1 cellular context compared by ENCODE assay signal in the genomic region with DNA sequence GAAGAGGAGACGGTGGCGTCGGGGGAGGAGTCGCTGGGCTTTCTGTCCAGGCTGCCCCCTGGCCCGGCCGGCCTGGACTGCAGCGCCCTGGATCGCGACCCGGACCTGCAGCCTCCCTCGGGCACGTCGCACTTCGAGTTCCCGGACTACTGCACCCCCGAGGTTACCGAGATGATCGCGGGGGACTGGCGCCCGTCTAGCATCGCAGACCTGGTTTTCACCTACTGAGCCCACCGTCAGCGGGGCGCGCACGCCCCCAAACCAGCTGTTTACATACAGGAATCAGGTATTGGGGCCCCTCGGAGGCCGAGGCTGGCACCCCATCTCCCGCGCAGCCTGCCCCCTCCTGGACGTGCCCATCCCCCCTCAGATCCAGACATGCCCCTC.
A peak's percentile ranks its signal among the peaks of the same experiment; 100 is the strongest.
TF ChIP-seq lines count a peak whose summit lies in the region.

No MANE protein-coding gene starts in this region.

TF ChIP-seq in HepG2, 621 proteins besides CTCF, POLR2A, EP300 and RAD21 (continued from another document and continues in another):
- no peak for TF ChIP-seq ZBTB40 (IDR thresholded peaks at IDR 0.05)
- 0 out of 2 replicates have a peak, but pooled peaks have one; percentile 32 for TF ChIP-seq ZBTB40 (CRISPR knock-in tag; IDR thresholded peaks at IDR 0.05)
- TF ChIP-seq ZNF781 (CRISPR knock-in tag; IDR thresholded peaks at IDR 0.05; ENCODE audit: borderline replicate concordance, not compliant biosample characterization): peak; percentile 18
- TF ChIP-seq, protein P1, sequence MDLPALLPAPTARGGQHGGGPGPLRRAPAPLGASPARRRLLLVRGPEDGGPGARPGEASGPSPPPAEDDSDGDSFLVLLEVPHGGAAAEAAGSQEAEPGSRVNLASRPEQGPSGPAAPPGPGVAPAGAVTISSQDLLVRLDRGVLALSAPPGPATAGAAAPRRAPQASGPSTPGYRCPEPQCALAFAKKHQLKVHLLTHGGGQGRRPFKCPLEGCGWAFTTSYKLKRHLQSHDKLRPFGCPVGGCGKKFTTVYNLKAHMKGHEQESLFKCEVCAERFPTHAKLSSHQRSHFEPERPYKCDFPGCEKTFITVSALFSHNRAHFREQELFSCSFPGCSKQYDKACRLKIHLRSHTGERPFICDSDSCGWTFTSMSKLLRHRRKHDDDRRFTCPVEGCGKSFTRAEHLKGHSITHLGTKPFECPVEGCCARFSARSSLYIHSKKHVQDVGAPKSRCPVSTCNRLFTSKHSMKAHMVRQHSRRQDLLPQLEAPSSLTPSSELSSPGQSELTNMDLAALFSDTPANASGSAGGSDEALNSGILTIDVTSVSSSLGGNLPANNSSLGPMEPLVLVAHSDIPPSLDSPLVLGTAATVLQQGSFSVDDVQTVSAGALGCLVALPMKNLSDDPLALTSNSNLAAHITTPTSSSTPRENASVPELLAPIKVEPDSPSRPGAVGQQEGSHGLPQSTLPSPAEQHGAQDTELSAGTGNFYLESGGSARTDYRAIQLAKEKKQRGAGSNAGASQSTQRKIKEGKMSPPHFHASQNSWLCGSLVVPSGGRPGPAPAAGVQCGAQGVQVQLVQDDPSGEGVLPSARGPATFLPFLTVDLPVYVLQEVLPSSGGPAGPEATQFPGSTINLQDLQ (CRISPR knock-in tag; IDR thresholded peaks at IDR 0.05): peak; percentile 38; the same call in 1 of the 2 replicates
- no peak for TF ChIP-seq ZNF362 (CRISPR knock-in tag; IDR thresholded peaks at IDR 0.05; ENCODE audit: borderline replicate concordance)
- peak; percentile 49; the same call in 1 of the 2 replicates for TF ChIP-seq MXD4 (CRISPR knock-in tag; IDR thresholded peaks at IDR 0.05)
- 0 out of 2 replicates have a peak, but pooled peaks have one; percentile 56 for TF ChIP-seq PAF1 (CRISPR knock-in tag; IDR thresholded peaks at IDR 0.05)
- TF ChIP-seq, protein P2, sequence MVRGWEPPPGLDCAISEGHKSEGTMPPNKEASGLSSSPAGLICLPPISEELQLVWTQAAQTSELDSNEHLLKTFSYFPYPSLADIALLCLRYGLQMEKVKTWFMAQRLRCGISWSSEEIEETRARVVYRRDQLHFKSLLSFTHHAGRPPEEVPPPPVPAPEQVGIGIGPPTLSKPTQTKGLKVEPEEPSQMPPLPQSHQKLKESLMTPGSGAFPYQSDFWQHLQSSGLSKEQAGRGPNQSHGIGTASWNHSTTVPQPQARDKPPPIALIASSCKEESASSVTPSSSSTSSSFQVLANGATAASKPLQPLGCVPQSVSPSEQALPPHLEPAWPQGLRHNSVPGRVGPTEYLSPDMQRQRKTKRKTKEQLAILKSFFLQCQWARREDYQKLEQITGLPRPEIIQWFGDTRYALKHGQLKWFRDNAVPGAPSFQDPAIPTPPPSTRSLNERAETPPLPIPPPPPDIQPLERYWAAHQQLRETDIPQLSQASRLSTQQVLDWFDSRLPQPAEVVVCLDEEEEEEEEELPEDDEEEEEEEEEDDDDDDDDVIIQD (CRISPR knock-in tag; IDR thresholded peaks at IDR 0.05; ENCODE audit: low read depth): no peak; the same call in 1 of the 2 replicates
- peak; percentile 7; the same call in 1 of the 2 replicates for TF ChIP-seq ZMYM2 (CRISPR knock-in tag; IDR thresholded peaks at IDR 0.05)
- TF ChIP-seq ZNF292 (CRISPR knock-in tag; IDR thresholded peaks at IDR 0.05; ENCODE audit: borderline replicate concordance, low read depth): peak; percentile 68; the same call in 1 of the 2 replicates
- 0 out of 2 replicates have a peak, but pooled peaks have one; percentile 6 for TF ChIP-seq PITX1 (CRISPR knock-in tag; IDR thresholded peaks at IDR 0.05)
- peak; percentile 40; the same call in 1 of the 2 replicates for TF ChIP-seq NCOA2 (CRISPR knock-in tag; IDR thresholded peaks at IDR 0.05)
- TF ChIP-seq ZNF737 (CRISPR knock-in tag; IDR thresholded peaks at IDR 0.05; ENCODE audit: borderline replicate concordance): peak; percentile 81; the same call in 1 of the 2 replicates
- 0 out of 2 replicates have a peak, but pooled peaks have one; percentile 10 for TF ChIP-seq ZNF816 (CRISPR knock-in tag; IDR thresholded peaks at IDR 0.05; ENCODE audit: borderline replicate concordance)
- TF ChIP-seq RFXAP (CRISPR knock-in tag; IDR thresholded peaks at IDR 0.05; ENCODE audit: borderline replicate concordance): peak; percentile 66; the same call in 1 of the 2 replicates
- TF ChIP-seq ZBTB21 (CRISPR knock-in tag; IDR thresholded peaks at IDR 0.05): 0 out of 2 replicates have a peak, but pooled peaks have one; percentile 27
- TF ChIP-seq, protein P3, sequence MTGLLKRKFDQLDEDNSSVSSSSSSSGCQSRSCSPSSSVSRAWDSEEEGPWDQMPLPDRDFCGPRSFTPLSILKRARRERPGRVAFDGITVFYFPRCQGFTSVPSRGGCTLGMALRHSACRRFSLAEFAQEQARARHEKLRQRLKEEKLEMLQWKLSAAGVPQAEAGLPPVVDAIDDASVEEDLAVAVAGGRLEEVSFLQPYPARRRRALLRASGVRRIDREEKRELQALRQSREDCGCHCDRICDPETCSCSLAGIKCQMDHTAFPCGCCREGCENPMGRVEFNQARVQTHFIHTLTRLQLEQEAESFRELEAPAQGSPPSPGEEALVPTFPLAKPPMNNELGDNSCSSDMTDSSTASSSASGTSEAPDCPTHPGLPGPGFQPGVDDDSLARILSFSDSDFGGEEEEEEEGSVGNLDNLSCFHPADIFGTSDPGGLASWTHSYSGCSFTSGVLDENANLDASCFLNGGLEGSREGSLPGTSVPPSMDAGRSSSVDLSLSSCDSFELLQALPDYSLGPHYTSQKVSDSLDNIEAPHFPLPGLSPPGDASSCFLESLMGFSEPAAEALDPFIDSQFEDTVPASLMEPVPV (CRISPR knock-in tag; IDR thresholded peaks at IDR 0.05): no peak
- TF ChIP-seq ZSCAN20 (CRISPR knock-in tag; IDR thresholded peaks at IDR 0.05; ENCODE audit: borderline replicate concordance): peak; percentile 34; the same call in 1 of the 2 replicates
- TF ChIP-seq PRPF4 (IDR thresholded peaks at IDR 0.05; ENCODE audit: low read depth, low read length, poor library complexity, severe bottlenecking): peak; percentile 43
- 0 out of 2 replicates have a peak, but pooled peaks have one; percentile 35 for TF ChIP-seq GABPB1 (CRISPR knock-in tag; IDR thresholded peaks at IDR 0.05)
- no peak for TF ChIP-seq FOXA3 (CRISPR knock-in tag; IDR thresholded peaks at IDR 0.05)
- TF ChIP-seq MTF1 (CRISPR knock-in tag; IDR thresholded peaks at IDR 0.05): peak; percentile 82
- no peak for TF ChIP-seq AGO1 (IDR thresholded peaks at IDR 0.05; ENCODE audit: low read depth, low read length, poor library complexity, severe bottlenecking)
- 0 out of 2 replicates have a peak, but pooled peaks have one; percentile 31 for TF ChIP-seq JDP2 (CRISPR knock-in tag; IDR thresholded peaks at IDR 0.05; ENCODE audit: borderline replicate concordance)
- peak; percentile 80; the same call in 1 of the 2 replicates for TF ChIP-seq ZNF724P (CRISPR knock-in tag; IDR thresholded peaks at IDR 0.05; ENCODE audit: borderline replicate concordance)
- TF ChIP-seq ZNF44 (CRISPR knock-in tag; IDR thresholded peaks at IDR 0.05): no peak
- TF ChIP-seq MXD3 (CRISPR knock-in tag; IDR thresholded peaks at IDR 0.05): peak; percentile 41; the same call in 1 of the 2 replicates
- no peak for TF ChIP-seq ATF1 (CRISPR knock-in tag; IDR thresholded peaks at IDR 0.05)
- TF ChIP-seq ZBTB33 (CRISPR knock-in tag; IDR thresholded peaks at IDR 0.05): 0 out of 2 replicates have a peak, but pooled peaks have one; percentile 9
- TF ChIP-seq, protein P4, sequence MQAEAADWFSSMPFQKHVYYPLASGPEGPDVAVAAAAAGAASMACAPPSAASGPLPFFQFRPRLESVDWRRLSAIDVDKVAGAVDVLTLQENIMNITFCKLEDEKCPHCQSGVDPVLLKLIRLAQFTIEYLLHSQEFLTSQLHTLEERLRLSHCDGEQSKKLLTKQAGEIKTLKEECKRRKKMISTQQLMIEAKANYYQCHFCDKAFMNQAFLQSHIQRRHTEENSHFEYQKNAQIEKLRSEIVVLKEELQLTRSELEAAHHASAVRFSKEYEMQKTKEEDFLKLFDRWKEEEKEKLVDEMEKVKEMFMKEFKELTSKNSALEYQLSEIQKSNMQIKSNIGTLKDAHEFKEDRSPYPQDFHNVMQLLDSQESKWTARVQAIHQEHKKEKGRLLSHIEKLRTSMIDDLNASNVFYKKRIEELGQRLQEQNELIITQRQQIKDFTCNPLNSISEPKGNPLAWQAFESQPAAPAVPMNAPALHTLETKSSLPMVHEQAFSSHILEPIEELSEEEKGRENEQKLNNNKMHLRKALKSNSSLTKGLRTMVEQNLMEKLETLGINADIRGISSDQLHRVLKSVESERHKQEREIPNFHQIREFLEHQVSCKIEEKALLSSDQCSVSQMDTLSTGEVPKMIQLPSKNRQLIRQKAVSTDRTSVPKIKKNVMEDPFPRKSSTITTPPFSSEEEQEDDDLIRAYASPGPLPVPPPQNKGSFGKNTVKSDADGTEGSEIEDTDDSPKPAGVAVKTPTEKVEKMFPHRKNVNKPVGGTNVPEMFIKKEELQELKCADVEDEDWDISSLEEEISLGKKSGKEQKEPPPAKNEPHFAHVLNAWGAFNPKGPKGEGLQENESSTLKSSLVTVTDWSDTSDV (CRISPR knock-in tag; IDR thresholded peaks at IDR 0.05): peak; percentile 33; the same call in 1 of the 2 replicates
- no peak for TF ChIP-seq TRIM24 (CRISPR knock-in tag; IDR thresholded peaks at IDR 0.05)
- TF ChIP-seq BORCS8-MEF2B (CRISPR knock-in tag; IDR thresholded peaks at IDR 0.05): no peak
